11 cellular contexts compared by ENCODE assay signal in genomic region chr3:125003369-125003853, GRCh38. TPM values are rescaled to one million over a fixed set of nuclear protein-coding genes. Genes with fewer than 3 reads are reported as not detected.
DNase-seq lines count a peak whose midpoint lies in the region; ATAC-seq and TF ChIP-seq lines count a peak whose summit lies in the region.
"Had no signal": no experiment of that assay in that cellular context is flagged by ENCODE, and none has a peak within 500 bp of the region (broad histone marks: within the 10 kb centered on the region; RNA-seq: fewer than 3 reads in every experiment).

No MANE protein-coding gene starts in this region.

- H2BK5ac ChIP-seq in neuronal stem cell (ENCODE audit: low read length), result no peak overlapping the region

- H3K4me1 ChIP-seq in SJCRH30 (peaks cover 16% of the 10 kb centered on the region), ovary (ENCODE audit: insufficient read depth) (peaks cover 6% of the 10 kb centered on the region), neuronal stem cell (ENCODE audit: control insufficient read depth in 2 of 2, insufficient read depth in 1 of 2, low read depth in 1 of 2, low read length in 2 of 2) (peaks cover 26 to 47% of the 10 kb centered on the region in 2 donors)
- H3K4me1 ChIP-seq: breast epithelium had no signal

- H3K4me3 ChIP-seq in AG10803 (ENCODE audit: low read length) (no peak overlapping the region), SJCRH30 (no peak overlapping the region), ovary (no peak overlapping the region), neuronal stem cell (ENCODE audit: low read length in 2 of 2) (no peak overlapping the region)
- H3K4me3 ChIP-seq: breast epithelium had no signal

- no peak overlapping the region for H2BK120ac ChIP-seq in neuronal stem cell (ENCODE audit: low read depth, low read length)

- H2AK5ac ChIP-seq in neuronal stem cell (ENCODE audit: low read depth, low read length), result no peak overlapping the region

- TF ChIP-seq POLR2A in ovary (IDR thresholded peaks at IDR 0.05), result no peak

- H2AFZ ChIP-seq in neuronal stem cell (ENCODE audit: low read length), result no peak overlapping the region

- peak; percentile 68 for DNase-seq in AG10803 (ENCODE audit: low read depth)
- peak; percentile 91 for DNase-seq in SJCRH30
- peak; percentile 76 for DNase-seq in Right ventricle myocardium superior
- peak; percentile 50 to 70 (median 52) for DNase-seq in ovary
- no peak for DNase-seq in neuronal stem cell (ENCODE audit: low spot score)
- DNase-seq in effector CD8-positive, alpha-beta T cell (lab: John Stamatoyannopoulos, UW), result no peak
- DNase-seq: activated CD4-positive, alpha-beta T cell treated with anti-CD3 and anti-CD28 coated beads for 4 hours; BE2C had no signal

- TF ChIP-seq EP300 in ovary (IDR thresholded peaks at IDR 0.05), result no peak

- H3K14ac ChIP-seq in neuronal stem cell (ENCODE audit: low read length), result no peak overlapping the region

- no peak overlapping the region for H4K91ac ChIP-seq in neuronal stem cell (ENCODE audit: low read depth, low read length, poor library complexity)

- H3K9ac ChIP-seq in neuronal stem cell (ENCODE audit: low read depth, low read length, poor library complexity), result no peak overlapping the region

- H3K27me3 ChIP-seq in SJCRH30 (no peaks in the 10 kb centered on the region), ovary (no peaks in the 10 kb centered on the region), neuronal stem cell (ENCODE audit: control insufficient read depth in 3 of 3, insufficient read depth in 3 of 3, low read depth in 1 of 3, low read length in 3 of 3) (no peaks in the 10 kb centered on the region)
- H3K27me3 ChIP-seq: BE2C, breast epithelium had no signal

- H3K9me3 ChIP-seq in SJCRH30 (replicated peaks) (no peaks in the 10 kb centered on the region), ovary (no peaks in the 10 kb centered on the region), neuronal stem cell (replicated peaks in 1 of 2; ENCODE audit: control insufficient read depth in 2 of 2, insufficient read depth in 1 of 2, low read depth in 1 of 2, low read length in 2 of 2) (peaks cover 0 to 3% of the 10 kb centered on the region in 2 donors)
- H3K9me3 ChIP-seq: BE2C, breast epithelium had no signal

- TF ChIP-seq CTCF in AG10803 (conservative IDR thresholded peaks at IDR 0.05; ENCODE audit: low read length) (no peak), ovary (IDR thresholded peaks at IDR 0.05) (no peak)

- no peak overlapping the region for H3K4ac ChIP-seq in neuronal stem cell (ENCODE audit: low read length)

- ATAC-seq in Right ventricle myocardium superior (ENCODE audit: poor library complexity), result peak; percentile 92
- ATAC-seq in GM18519 (IDR thresholded peaks at IDR 0.05; ENCODE audit: low FRiP score, unreplicated experiment), result no peak
- no peak for ATAC-seq in GM21619 (IDR thresholded peaks at IDR 0.05; ENCODE audit: unreplicated experiment)

- intact Hi-C loops in Right ventricle myocardium superior (cut with DNase I) (loop anchor here (10.0 kb wide), 1 partner anchor 51 kb away; the partner anchor contains the start of gene HEG1), ovary (cut with DNase I) (loop anchor here in 1 of 4 donors (10.0 kb wide), 1 partner anchor 71 kb away; no protein-coding TSS in a partner anchor)

- H3K18ac ChIP-seq in neuronal stem cell (ENCODE audit: low read length), result no peak overlapping the region

- H3K4me2 ChIP-seq in neuronal stem cell (ENCODE audit: insufficient read depth, low read length, poor library complexity, severe bottlenecking), result no peak overlapping the region

- peaks cover 51% of the 10 kb centered on the region for H3K36me3 ChIP-seq in SJCRH30
- no peaks in the 10 kb centered on the region for H3K36me3 ChIP-seq in ovary
- H3K36me3 ChIP-seq in neuronal stem cell (replicated peaks in 1 of 2; ENCODE audit: control insufficient read depth in 2 of 2, insufficient read depth in 2 of 2, low read length in 2 of 2), result peaks cover 5 to 73% of the 10 kb centered on the region in 2 donors
- H3K36me3 ChIP-seq: breast epithelium had no signal

- WGBS in ovary, 3 donors, result 23 to 36% (median 24%) methylated on average over 6 to 7 of the region's 7 CpGs
- WGBS in neuronal stem cell (ENCODE audit: extremely low coverage in 2 of 2, insufficient read length in 2 of 2, insufficient replicate concordance in 1 of 2), 2 donors, result no CpG with 5 or more reads among the region's 7 CpGs

- no peak overlapping the region for H4K8ac ChIP-seq in neuronal stem cell (ENCODE audit: low read depth, low read length)

- no peak overlapping the region for H2BK15ac ChIP-seq in neuronal stem cell (ENCODE audit: low read length)

- H3K79me1 ChIP-seq in neuronal stem cell (ENCODE audit: low read depth, low read length), result no peaks in the 10 kb centered on the region

- H3K23ac ChIP-seq in neuronal stem cell (ENCODE audit: low read depth, low read length, poor library complexity), result no peak overlapping the region

- no peak overlapping the region for H2BK12ac ChIP-seq in neuronal stem cell (ENCODE audit: low read length)

- H3K27ac ChIP-seq in SJCRH30 (no peak overlapping the region), ovary (no peak overlapping the region), neuronal stem cell (replicated peaks; ENCODE audit: low read length) (no peak overlapping the region)
- H3K27ac ChIP-seq: breast epithelium had no signal

RNA-seq across cellular contexts. Expression of gene HEG1, which starts 52.4 kb away (rescaled TPM):
- 23.3 and 23.9 TPM in 2 replicates for total RNA-seq in SJCRH30 (2014; rRNA removed; shearing (Covaris generic))
- total RNA-seq in Right ventricle myocardium superior (91.1 TPM), ovary (10 to 100 TPM; 17.4 to 54.7 (median 35.6) TPM)
- polyA plus RNA-seq in ovary, result 10 to 100 TPM; 12.2 to 64.7 TPM
- 10.1 TPM for polyA plus RNA-seq in neuronal stem cell (2013, experiment 1 of 2)
- polyA plus RNA-seq in neuronal stem cell (2013, experiment 2 of 2), result 9.8 TPM

Comparison
In these comparisons a context has a peak if more than half of its experiments do, and no peak if none do; other contexts are left out.
1. DNase-seq: peak in AG10803 (single experiment), SJCRH30 (2 of 2), Right ventricle myocardium superior (single experiment) and ovary (5 of 5); none in neuronal stem cell (single experiment) and effector CD8-positive, alpha-beta T cell (single experiment).